15 cellular contexts compared by ENCODE assay signal in the genomic region with DNA sequence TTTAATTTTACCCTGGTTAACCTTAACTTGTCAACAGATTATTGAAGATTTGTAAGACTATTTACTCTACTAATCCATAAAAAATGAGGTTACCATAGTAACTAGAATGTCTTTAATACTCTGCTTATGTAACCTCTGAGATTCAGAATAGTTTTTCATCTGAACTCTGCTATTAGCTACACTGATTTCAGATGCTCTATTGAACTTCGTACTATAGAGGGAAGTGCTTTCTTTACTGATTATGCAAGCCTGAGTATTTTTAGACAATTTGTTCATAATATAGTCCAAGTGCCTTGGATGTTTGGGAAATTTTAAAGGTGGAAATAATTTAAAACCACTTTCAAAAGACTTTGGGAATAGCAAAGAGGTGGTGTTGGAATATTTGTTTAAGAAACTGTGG.
DNase-seq lines count a peak whose midpoint lies in the region; ATAC-seq, FAIRE-seq and TF ChIP-seq lines count a peak whose summit lies in the region.
"Had no signal": no experiment of that assay in that cellular context is flagged by ENCODE, and none has a peak within 500 bp of the region (broad histone marks: within the 10 kb centered on the region; RNA-seq: fewer than 3 reads in every experiment).

No MANE protein-coding gene starts in this region.

- ATAC-seq in HepG2 (no peak), left lobe of liver (peak; percentile 77), GM18505 (IDR thresholded peaks at IDR 0.05; ENCODE audit: unreplicated experiment) (no peak)
- ATAC-seq: CD8-positive, alpha-beta T cell; HCT116 had no signal

- H4K20me1 ChIP-seq in HepG2 (ENCODE audit: insufficient read depth, low read length): no peaks in the 10 kb centered on the region
- H4K20me1 ChIP-seq: BLaER1 treated with 17β-estradiol and CSF1 and Interleukin-3, amounts not matched to agents 10 nM and 100 nM had no signal

- H3K27me3 ChIP-seq in liver (ENCODE audit: control insufficient read depth in 4 of 4, insufficient read depth in 4 of 4, low read length in 3 of 4): no peaks in the 10 kb centered on the region
- peaks cover 0 to 4% of the 10 kb centered on the region in 2 experiments; a peak in 2 of 5 replicates for H3K27me3 ChIP-seq in HepG2 (ENCODE audit: control insufficient read depth in 1 of 2, insufficient read depth in 2 of 2, low read length in 2 of 2)
- H3K27me3 ChIP-seq in thyroid gland: no peaks in the 10 kb centered on the region
- H3K27me3 ChIP-seq: BLaER1 treated with 17β-estradiol and CSF1 and Interleukin-3, amounts not matched to agents 10 nM and 100 nM had no signal

- TF ChIP-seq EP300 in HepG2 (IDR thresholded peaks at IDR 0.05; ENCODE audit: low read depth in 2 of 2, low read length in 2 of 2) (no peak), HepG2 (CRISPR knock-in tag; IDR thresholded peaks at IDR 0.05; ENCODE audit: borderline replicate concordance) (no peak)

- WGBS in liver: 14% methylated on average over 1 of the region's 1 CpG
- 0% methylated on average over 1 of the region's 1 CpG for WGBS in HepG2 (ENCODE audit: low lambda C conversion rate)
- WGBS in thyroid gland, 2 donors: 51 to 59% methylated on average over 1 of the region's 1 CpG

- in situ Hi-C loops in HepG2 (cut with HindIII; ENCODE audit: extremely low pct_ligation_motif_present, low pct_unique_long_range_greater_than_20kb): no loop called here

- H3K27ac ChIP-seq in liver (ENCODE audit: low read depth in 1 of 2, low read length in 2 of 2) (peak overlapping the region; percentile 57 to 70), HepG2 (ENCODE audit: extremely low read length, insufficient read depth, low read length) (no peak overlapping the region), thyroid gland (no peak overlapping the region)
- H3K27ac ChIP-seq: BLaER1 treated with 17β-estradiol and CSF1 and Interleukin-3, amounts not matched to agents 10 nM and 100 nM had no signal

- no peak for TF ChIP-seq POLR2A in HepG2 (IDR thresholded peaks at IDR 0.05; ENCODE audit: insufficient read depth in 1 of 2, low read depth in 2 of 2, low read length in 2 of 2)
- TF ChIP-seq POLR2A in GM18505 (IDR thresholded peaks at IDR 0.05; ENCODE audit: borderline replicate concordance, extremely low read depth, insufficient read depth, insufficient read length): no peak
- no peak for TF ChIP-seq POLR2A in thyroid gland (IDR thresholded peaks at IDR 0.05)

- no peak for DNase-seq in HepG2 (ENCODE audit: low spot score)
- DNase-seq in left lobe of liver (ENCODE audit: low spot score): no peak
- peak; percentile 45 for DNase-seq in retinal pigment epithelial cell (ENCODE audit: low read depth)
- no peak for DNase-seq in thyroid gland
- DNase-seq: Calu3; CD8-positive, alpha-beta T cell; DMS79 treated with DMSO at 0.1 percent for 48 hours; GF-D8; GOT3; H7; HFFc6 had no signal

- POLR2A ChIA-PET in HepG2 (lab: Yijun Ruan, JAX): no interaction called here

- H3K4me1 ChIP-seq in liver (ENCODE audit: control insufficient read depth in 4 of 4, insufficient read depth in 4 of 4, low read length in 3 of 4): peaks cover 0 to 34% (median 21%) of the 10 kb centered on the region in 4 donors
- no peaks in the 10 kb centered on the region for H3K4me1 ChIP-seq in HepG2 (ENCODE audit: insufficient read depth, low read length)
- H3K4me1 ChIP-seq in thyroid gland: peaks cover 0 to 3% of the 10 kb centered on the region in 2 donors

- CTCF ChIA-PET in HepG2 (lab: Yijun Ruan, JAX; ENCODE audit: low intra/inter-chr PET ratio, low total read pairs): no interaction called here

- no peak for TF ChIP-seq CTCF in liver (IDR thresholded peaks at IDR 0.05; ENCODE audit: low read depth, low read length, missing input control)
- no peak for TF ChIP-seq CTCF in HepG2 (CRISPR knock-in tag; IDR thresholded peaks at IDR 0.05)
- no peak for TF ChIP-seq CTCF in retinal pigment epithelial cell (conservative IDR thresholded peaks at IDR 0.05; ENCODE audit: low read depth, low read length)
- TF ChIP-seq CTCF in thyroid gland (IDR thresholded peaks at IDR 0.05): no peak

- no peaks in the 10 kb centered on the region for H3K79me2 ChIP-seq in HepG2 (ENCODE audit: insufficient read depth, low read length)

- H2AFZ ChIP-seq in HepG2 (ENCODE audit: low read length): no peak overlapping the region

- no peak overlapping the region for H3K4me2 ChIP-seq in HepG2 (ENCODE audit: low read depth, low read length)

- no peak overlapping the region for H3K4me3 ChIP-seq in liver (ENCODE audit: low read depth in 1 of 3, low read length in 3 of 3)
- no peak overlapping the region for H3K4me3 ChIP-seq in HepG2 (replicated peaks in 1 of 3; ENCODE audit: insufficient read depth in 1 of 3, low read depth in 2 of 3, low read length in 3 of 3)
- H3K4me3 ChIP-seq in retinal pigment epithelial cell (ENCODE audit: low read length): no peak overlapping the region
- no peak overlapping the region for H3K4me3 ChIP-seq in thyroid gland (replicated peaks in 1 of 3)
- H3K4me3 ChIP-seq: BLaER1 treated with 17β-estradiol and CSF1 and Interleukin-3, amounts not matched to agents 10 nM and 100 nM had no signal

- H3K9ac ChIP-seq in liver (ENCODE audit: low read depth in 1 of 2, low read length in 2 of 2) (no peak overlapping the region), HepG2 (ENCODE audit: insufficient read depth, low read depth, low read length) (no peak overlapping the region)
- H3K9ac ChIP-seq: BLaER1 treated with 17β-estradiol and CSF1 and Interleukin-3, amounts not matched to agents 10 nM and 100 nM had no signal

- FAIRE-seq in HepG2 (lab: Jason Lieb, UNC): no peak

- no peaks in the 10 kb centered on the region for H3K36me3 ChIP-seq in liver (ENCODE audit: control insufficient read depth in 4 of 4, insufficient read depth in 3 of 4, low read depth in 1 of 4, low read length in 3 of 4)
- no peaks in the 10 kb centered on the region for H3K36me3 ChIP-seq in HepG2 (replicated peaks in 1 of 2; ENCODE audit: control insufficient read depth in 1 of 2, insufficient read depth in 2 of 2, low read length in 2 of 2)
- no peaks in the 10 kb centered on the region for H3K36me3 ChIP-seq in thyroid gland
- H3K36me3 ChIP-seq: BLaER1 treated with 17β-estradiol and CSF1 and Interleukin-3, amounts not matched to agents 10 nM and 100 nM had no signal

- no TSS peak for BruUV-seq in HepG2 (replicated peaks; lab: Mats Ljungman, UMichigan)

- intact Hi-C loops in HepG2 (cut with micrococcal nuclease; ENCODE audit: unreplicated experiment): no loop called here
- intact Hi-C loops in thyroid gland (cut with DNase I): no loop called here

- TF ChIP-seq RAD21 in liver (IDR thresholded peaks at IDR 0.05): peak; percentile 43 to 50
- no peak for TF ChIP-seq RAD21 in HepG2 (CRISPR knock-in tag; IDR thresholded peaks at IDR 0.05)

- H3K9me3 ChIP-seq in liver (ENCODE audit: control insufficient read depth in 4 of 4, low read length in 3 of 4): no peaks in the 10 kb centered on the region
- H3K9me3 ChIP-seq in HepG2 (ENCODE audit: low read length): no peaks in the 10 kb centered on the region
- no peaks in the 10 kb centered on the region for H3K9me3 ChIP-seq in thyroid gland
- H3K9me3 ChIP-seq: BLaER1 treated with 17β-estradiol and CSF1 and Interleukin-3, amounts not matched to agents 10 nM and 100 nM had no signal

TF ChIP-seq in liver, 16 proteins besides CTCF, POLR2A, EP300 and RAD21 (continues in another document):
- TF ChIP-seq, protein P1, sequence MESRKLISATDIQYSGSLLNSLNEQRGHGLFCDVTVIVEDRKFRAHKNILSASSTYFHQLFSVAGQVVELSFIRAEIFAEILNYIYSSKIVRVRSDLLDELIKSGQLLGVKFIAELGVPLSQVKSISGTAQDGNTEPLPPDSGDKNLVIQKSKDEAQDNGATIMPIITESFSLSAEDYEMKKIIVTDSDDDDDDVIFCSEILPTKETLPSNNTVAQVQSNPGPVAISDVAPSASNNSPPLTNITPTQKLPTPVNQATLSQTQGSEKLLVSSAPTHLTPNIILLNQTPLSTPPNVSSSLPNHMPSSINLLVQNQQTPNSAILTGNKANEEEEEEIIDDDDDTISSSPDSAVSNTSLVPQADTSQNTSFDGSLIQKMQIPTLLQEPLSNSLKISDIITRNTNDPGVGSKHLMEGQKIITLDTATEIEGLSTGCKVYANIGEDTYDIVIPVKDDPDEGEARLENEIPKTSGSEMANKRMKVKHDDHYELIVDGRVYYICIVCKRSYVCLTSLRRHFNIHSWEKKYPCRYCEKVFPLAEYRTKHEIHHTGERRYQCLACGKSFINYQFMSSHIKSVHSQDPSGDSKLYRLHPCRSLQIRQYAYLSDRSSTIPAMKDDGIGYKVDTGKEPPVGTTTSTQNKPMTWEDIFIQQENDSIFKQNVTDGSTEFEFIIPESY (IDR thresholded peaks at IDR 0.05): peak; percentile 48
- TF ChIP-seq HNF4A (conservative IDR thresholded peaks at IDR 0.05) (peak; percentile 95 to 98), EGR1 (IDR thresholded peaks at IDR 0.05; ENCODE audit: low read depth in 2 of 2) (no peak), TAF1 (conservative IDR thresholded peaks at IDR 0.05) (no peak), YY1 (IDR thresholded peaks at IDR 0.05) (peak; percentile 53)
- TF ChIP-seq, protein P2, sequence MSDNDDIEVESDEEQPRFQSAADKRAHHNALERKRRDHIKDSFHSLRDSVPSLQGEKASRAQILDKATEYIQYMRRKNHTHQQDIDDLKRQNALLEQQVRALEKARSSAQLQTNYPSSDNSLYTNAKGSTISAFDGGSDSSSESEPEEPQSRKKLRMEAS (IDR thresholded peaks at IDR 0.05): peak; percentile 18

TF ChIP-seq in HepG2, 621 proteins besides CTCF, POLR2A, EP300 and RAD21 (continues in another document):
- TF ChIP-seq, protein P3, sequence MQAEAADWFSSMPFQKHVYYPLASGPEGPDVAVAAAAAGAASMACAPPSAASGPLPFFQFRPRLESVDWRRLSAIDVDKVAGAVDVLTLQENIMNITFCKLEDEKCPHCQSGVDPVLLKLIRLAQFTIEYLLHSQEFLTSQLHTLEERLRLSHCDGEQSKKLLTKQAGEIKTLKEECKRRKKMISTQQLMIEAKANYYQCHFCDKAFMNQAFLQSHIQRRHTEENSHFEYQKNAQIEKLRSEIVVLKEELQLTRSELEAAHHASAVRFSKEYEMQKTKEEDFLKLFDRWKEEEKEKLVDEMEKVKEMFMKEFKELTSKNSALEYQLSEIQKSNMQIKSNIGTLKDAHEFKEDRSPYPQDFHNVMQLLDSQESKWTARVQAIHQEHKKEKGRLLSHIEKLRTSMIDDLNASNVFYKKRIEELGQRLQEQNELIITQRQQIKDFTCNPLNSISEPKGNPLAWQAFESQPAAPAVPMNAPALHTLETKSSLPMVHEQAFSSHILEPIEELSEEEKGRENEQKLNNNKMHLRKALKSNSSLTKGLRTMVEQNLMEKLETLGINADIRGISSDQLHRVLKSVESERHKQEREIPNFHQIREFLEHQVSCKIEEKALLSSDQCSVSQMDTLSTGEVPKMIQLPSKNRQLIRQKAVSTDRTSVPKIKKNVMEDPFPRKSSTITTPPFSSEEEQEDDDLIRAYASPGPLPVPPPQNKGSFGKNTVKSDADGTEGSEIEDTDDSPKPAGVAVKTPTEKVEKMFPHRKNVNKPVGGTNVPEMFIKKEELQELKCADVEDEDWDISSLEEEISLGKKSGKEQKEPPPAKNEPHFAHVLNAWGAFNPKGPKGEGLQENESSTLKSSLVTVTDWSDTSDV (CRISPR knock-in tag; IDR thresholded peaks at IDR 0.05): no peak
- no peak for TF ChIP-seq ZNF337 (CRISPR knock-in tag; IDR thresholded peaks at IDR 0.05; ENCODE audit: borderline replicate concordance, low read depth)

Comparison
In these comparisons a context has a peak if more than half of its experiments do, and no peak if none do; other contexts are left out.
1. H3K27ac ChIP-seq: peak in liver (2 of 2); none in HepG2 (single experiment) and thyroid gland (0 of 3).